23 cellular contexts compared by ENCODE assay signal in the genomic region with DNA sequence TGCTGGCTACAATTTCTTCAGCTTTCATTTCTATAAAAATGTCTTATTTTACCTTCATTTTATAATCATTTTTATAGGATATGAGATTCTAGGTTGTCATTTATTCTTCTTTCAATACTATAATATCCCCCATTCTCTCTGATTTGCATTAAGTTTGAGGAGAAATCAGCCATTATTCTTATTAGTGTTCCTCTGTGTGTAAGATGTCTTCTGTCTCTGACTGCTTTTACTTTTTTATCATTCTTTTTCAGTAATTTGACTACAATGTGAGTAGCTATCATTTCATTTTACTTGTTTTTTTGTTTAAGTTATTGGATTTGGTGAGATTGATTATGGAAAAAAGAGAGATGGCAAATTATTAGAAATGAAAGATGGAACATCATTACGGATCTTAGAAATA.
"Had no signal": no experiment of that assay in that cellular context is flagged by ENCODE, and none has a peak within 500 bp of the region (broad histone marks: within the 10 kb centered on the region; RNA-seq: fewer than 3 reads in every experiment).

No MANE protein-coding gene starts in this region.

- H3K9me3 ChIP-seq: colonic mucosa, esophagus muscularis mucosa, esophagus squamous epithelium, gastrocnemius medialis, gastroesophageal sphincter had no signal

- H3K27me3 ChIP-seq: colonic mucosa, dorsolateral prefrontal cortex, esophagus muscularis mucosa, esophagus squamous epithelium, foreskin keratinocyte, gastrocnemius medialis, gastroesophageal sphincter, heart left ventricle, heart right ventricle had no signal

- H3K4me1 ChIP-seq: colonic mucosa, foreskin keratinocyte had no signal

- H3K27ac ChIP-seq: colonic mucosa, coronary artery, dorsolateral prefrontal cortex, epithelial cell of prostate, esophagus muscularis mucosa, esophagus squamous epithelium, foreskin keratinocyte, gastrocnemius medialis, gastroesophageal sphincter, heart left ventricle, heart right ventricle had no signal

- DNase-seq: colonic mucosa; cortex of kidney; dermis blood vessel endothelial cell; dorsolateral prefrontal cortex; effector CD4-positive, alpha-beta T cell; effector CD8-positive, alpha-beta T cell; effector memory CD4-positive, alpha-beta T cell; effector memory CD8-positive, alpha-beta T cell; endodermal cell; erythroblast; esophagus squamous epithelium; foreskin fibroblast; foreskin keratinocyte; foreskin melanocyte; gastrocnemius medialis; glutamatergic neuron; head of caudate nucleus; heart left ventricle; heart right ventricle had no signal

- H3K36me3 ChIP-seq: colonic mucosa, esophagus muscularis mucosa, esophagus squamous epithelium, gastrocnemius medialis, gastroesophageal sphincter, heart left ventricle, heart right ventricle had no signal

- H3K4me3 ChIP-seq: colonic mucosa, coronary artery, dorsolateral prefrontal cortex, esophagus muscularis mucosa, esophagus squamous epithelium, gastrocnemius medialis, gastroesophageal sphincter, heart left ventricle, heart right ventricle had no signal
